Comparison of ENCODE assay signal across 18 cellular contexts in the genomic region with DNA sequence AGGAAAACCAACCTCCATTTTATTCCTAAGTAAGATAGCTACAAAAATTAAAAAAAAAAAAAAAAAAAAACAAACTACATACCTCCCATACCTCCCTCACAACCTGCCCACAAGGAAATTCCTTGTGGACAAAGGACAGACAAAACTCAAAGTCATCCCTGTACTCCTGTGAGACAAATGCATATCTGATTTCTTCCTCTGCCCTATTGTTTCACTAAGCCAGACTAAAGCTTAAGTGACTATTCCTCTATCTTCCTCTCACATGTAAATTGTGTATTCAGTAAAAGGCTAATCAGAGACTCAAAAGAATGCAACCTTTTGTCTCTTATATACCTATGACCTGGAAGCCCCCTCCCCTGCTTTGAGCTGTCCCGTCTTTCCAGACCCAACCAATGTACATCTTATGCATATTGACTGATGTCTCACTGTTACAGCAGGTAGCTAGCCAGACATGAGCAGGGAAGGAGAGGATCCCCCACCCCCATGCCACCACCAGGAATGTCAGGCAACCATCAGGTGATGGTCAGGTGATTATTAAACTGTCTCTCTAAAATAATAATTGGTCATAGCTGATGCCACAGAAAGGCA.
"Had no signal": no experiment of that assay in that cellular context is flagged by ENCODE, and none has a peak within 500 bp of the region (broad histone marks: within the 10 kb centered on the region; RNA-seq: fewer than 3 reads in every experiment).

No MANE protein-coding gene starts in this region.

- H3K4me3 ChIP-seq: ascending aorta, cardiac muscle cell, colonic mucosa, heart left ventricle, left ventricle myocardium inferior, thoracic aorta, vagina had no signal

- H3K9me3 ChIP-seq: ascending aorta, colonic mucosa, thoracic aorta, vagina had no signal

- H3K27ac ChIP-seq: ascending aorta, cardiac muscle cell, colonic mucosa, foreskin keratinocyte, heart left ventricle, left ventricle myocardium inferior, thoracic aorta, vagina, WERI-Rb-1 had no signal

- FAIRE-seq: endothelial cell of umbilical vein had no signal

- DNase-seq: activated CD4-positive, alpha-beta T cell treated with anti-CD3 and anti-CD28 coated beads for 4 hours; activated CD8-positive, alpha-beta memory T cell treated with anti-CD3 and anti-CD28 coated beads, Interleukin-2, amount 50 U/mL, for 4 hours; activated CD8-positive, alpha-beta T cell treated with anti-CD3 and anti-CD28 coated beads for 36 hours; activated T-cell treated with anti-CD3 and anti-CD28 coated beads, Interleukin-2, amount 50 U/mL, for 72 hours; colonic mucosa; foreskin keratinocyte; heart left ventricle; islet precursor cell; left ventricle myocardium inferior; nephron progenitor cell; stimulated activated CD4-positive, alpha-beta T cell treated with anti-CD3 and anti-CD28 coated beads, Interleukin-15, amount 100 ng/mL, for 24 hours; stimulated activated CD4-positive, alpha-beta T cell treated with anti-CD3 and anti-CD28 coated beads, Interleukin-4, amount 100 ng/mL, for 24 hours; WERI-Rb-1 had no signal

- H3K36me3 ChIP-seq: ascending aorta, cardiac muscle cell, colonic mucosa, thoracic aorta, vagina, WERI-Rb-1 had no signal

- H3K27me3 ChIP-seq: ascending aorta, cardiac muscle cell, colonic mucosa, foreskin keratinocyte, heart left ventricle, vagina had no signal

- H3K4me1 ChIP-seq: ascending aorta, colonic mucosa, foreskin keratinocyte, heart left ventricle, left ventricle myocardium inferior, vagina had no signal
